Comparison of ENCODE assay signal across 3 cellular contexts in the genomic region with DNA sequence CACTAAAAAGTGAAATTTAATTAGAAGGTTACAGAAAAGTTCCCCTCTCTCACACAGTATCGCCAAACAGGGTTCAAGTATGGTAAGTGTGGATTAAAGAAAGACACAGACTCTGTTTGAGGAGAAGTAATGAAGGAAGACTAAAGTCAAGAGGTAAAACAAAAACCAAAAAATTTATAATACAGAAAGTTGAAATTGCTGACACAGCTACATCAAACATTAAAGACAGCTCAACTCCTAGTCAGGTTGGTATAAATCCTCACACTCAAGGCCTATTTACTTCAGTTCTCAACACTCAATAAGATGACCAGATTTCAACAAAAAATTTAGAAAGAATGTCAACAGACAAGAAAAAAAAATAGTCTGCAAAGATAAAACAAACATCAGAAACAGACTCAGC.
TF ChIP-seq lines count a peak whose summit lies in the region.

No MANE protein-coding gene starts in this region.

TF ChIP-seq in HepG2, 621 proteins besides CTCF, POLR2A, EP300 and RAD21:
- TF ChIP-seq ZNF782 (CRISPR knock-in tag; IDR thresholded peaks at IDR 0.05; ENCODE audit: borderline replicate concordance) (no peak), MAFF (IDR thresholded peaks at IDR 0.05; ENCODE audit: low read depth, low read length) (peak; percentile 75), MAFK (conservative IDR thresholded peaks at IDR 0.05 in 1 of 2, IDR thresholded peaks at IDR 0.05 in 1 of 2; ENCODE audit: low read length in 2 of 2) (peak; percentile 69 to 89), PLRG1 (conservative IDR thresholded peaks at IDR 0.05) (no peak)
- TF ChIP-seq, protein P1, sequence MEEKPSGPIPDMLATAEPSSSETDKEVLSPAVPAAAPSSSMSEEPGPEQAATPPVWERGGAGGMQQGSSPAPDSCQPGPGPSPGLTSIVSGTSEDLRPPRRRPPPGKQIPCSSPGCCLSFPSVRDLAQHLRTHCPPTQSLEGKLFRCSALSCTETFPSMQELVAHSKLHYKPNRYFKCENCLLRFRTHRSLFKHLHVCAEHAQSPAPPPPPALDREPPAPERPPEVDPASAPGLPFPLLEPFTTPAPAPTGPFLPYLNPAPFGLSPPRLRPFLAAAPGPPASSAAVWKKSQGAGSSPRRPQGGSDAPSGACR (CRISPR knock-in tag; IDR thresholded peaks at IDR 0.05) = no peak

TF ChIP-seq in GM23338, 12 proteins besides CTCF, POLR2A, EP300 and RAD21 (continues in another document):
- TF ChIP-seq, protein P2, sequence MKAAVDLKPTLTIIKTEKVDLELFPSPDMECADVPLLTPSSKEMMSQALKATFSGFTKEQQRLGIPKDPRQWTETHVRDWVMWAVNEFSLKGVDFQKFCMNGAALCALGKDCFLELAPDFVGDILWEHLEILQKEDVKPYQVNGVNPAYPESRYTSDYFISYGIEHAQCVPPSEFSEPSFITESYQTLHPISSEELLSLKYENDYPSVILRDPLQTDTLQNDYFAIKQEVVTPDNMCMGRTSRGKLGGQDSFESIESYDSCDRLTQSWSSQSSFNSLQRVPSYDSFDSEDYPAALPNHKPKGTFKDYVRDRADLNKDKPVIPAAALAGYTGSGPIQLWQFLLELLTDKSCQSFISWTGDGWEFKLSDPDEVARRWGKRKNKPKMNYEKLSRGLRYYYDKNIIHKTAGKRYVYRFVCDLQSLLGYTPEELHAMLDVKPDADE (IDR thresholded peaks at IDR 0.05) = no peak
- no peak for TF ChIP-seq ZNF114 (CRISPR knock-in tag; IDR thresholded peaks at IDR 0.05)
- no peak for TF ChIP-seq EZH2 (IDR thresholded peaks at IDR 0.05; ENCODE audit: low read depth, unreplicated experiment)
- TF ChIP-seq EZH2phosphoT487 (IDR thresholded peaks at IDR 0.05; ENCODE audit: unreplicated experiment) = no peak
- no peak for TF ChIP-seq POLR2AphosphoS5 (IDR thresholded peaks at IDR 0.05; ENCODE audit: low read depth)
- no peak for TF ChIP-seq STAT1 (IDR thresholded peaks at IDR 0.05; ENCODE audit: unreplicated experiment)
- TF ChIP-seq, protein P3, sequence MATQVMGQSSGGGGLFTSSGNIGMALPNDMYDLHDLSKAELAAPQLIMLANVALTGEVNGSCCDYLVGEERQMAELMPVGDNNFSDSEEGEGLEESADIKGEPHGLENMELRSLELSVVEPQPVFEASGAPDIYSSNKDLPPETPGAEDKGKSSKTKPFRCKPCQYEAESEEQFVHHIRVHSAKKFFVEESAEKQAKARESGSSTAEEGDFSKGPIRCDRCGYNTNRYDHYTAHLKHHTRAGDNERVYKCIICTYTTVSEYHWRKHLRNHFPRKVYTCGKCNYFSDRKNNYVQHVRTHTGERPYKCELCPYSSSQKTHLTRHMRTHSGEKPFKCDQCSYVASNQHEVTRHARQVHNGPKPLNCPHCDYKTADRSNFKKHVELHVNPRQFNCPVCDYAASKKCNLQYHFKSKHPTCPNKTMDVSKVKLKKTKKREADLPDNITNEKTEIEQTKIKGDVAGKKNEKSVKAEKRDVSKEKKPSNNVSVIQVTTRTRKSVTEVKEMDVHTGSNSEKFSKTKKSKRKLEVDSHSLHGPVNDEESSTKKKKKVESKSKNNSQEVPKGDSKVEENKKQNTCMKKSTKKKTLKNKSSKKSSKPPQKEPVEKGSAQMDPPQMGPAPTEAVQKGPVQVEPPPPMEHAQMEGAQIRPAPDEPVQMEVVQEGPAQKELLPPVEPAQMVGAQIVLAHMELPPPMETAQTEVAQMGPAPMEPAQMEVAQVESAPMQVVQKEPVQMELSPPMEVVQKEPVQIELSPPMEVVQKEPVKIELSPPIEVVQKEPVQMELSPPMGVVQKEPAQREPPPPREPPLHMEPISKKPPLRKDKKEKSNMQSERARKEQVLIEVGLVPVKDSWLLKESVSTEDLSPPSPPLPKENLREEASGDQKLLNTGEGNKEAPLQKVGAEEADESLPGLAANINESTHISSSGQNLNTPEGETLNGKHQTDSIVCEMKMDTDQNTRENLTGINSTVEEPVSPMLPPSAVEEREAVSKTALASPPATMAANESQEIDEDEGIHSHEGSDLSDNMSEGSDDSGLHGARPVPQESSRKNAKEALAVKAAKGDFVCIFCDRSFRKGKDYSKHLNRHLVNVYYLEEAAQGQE (IDR thresholded peaks at IDR 0.05; ENCODE audit: unreplicated experiment) = no peak
- no peak for TF ChIP-seq NANOG (IDR thresholded peaks at IDR 0.05; ENCODE audit: borderline replicate concordance)

TF ChIP-seq in K562, 482 proteins besides CTCF, POLR2A, EP300 and RAD21:
- no peak for TF ChIP-seq PCBP2 (IDR thresholded peaks at IDR 0.05; ENCODE audit: low read depth, low read length, poor library complexity, severe bottlenecking)
- TF ChIP-seq MAFF (IDR thresholded peaks at IDR 0.05; ENCODE audit: low read length) = peak; percentile 32
- TF ChIP-seq CEBPG (CRISPR knock-in tag; IDR thresholded peaks at IDR 0.05) = no peak
- no peak for TF ChIP-seq CEBPG (tag; conservative IDR thresholded peaks at IDR 0.05 in 1 of 2, IDR thresholded peaks at IDR 0.05 in 1 of 2)
- TF ChIP-seq, protein P4, sequence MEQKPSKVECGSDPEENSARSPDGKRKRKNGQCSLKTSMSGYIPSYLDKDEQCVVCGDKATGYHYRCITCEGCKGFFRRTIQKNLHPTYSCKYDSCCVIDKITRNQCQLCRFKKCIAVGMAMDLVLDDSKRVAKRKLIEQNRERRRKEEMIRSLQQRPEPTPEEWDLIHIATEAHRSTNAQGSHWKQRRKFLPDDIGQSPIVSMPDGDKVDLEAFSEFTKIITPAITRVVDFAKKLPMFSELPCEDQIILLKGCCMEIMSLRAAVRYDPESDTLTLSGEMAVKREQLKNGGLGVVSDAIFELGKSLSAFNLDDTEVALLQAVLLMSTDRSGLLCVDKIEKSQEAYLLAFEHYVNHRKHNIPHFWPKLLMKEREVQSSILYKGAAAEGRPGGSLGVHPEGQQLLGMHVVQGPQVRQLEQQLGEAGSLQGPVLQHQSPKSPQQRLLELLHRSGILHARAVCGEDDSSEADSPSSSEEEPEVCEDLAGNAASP (IDR thresholded peaks at IDR 0.05) = no peak
- TF ChIP-seq ZNF316 (IDR thresholded peaks at IDR 0.05) = peak; percentile 28; the same call in 1 of the 2 replicates
TF ChIP-seq in K562: peak in this region for 2.
